13 cellular contexts compared by ENCODE assay signal in genomic region chr14:96077983-96078686, GRCh38. TPM values are rescaled to one million over a fixed set of nuclear protein-coding genes. Genes with fewer than 3 reads are reported as not detected.
DNase-seq lines count a peak whose midpoint lies in the region; ATAC-seq and TF ChIP-seq lines count a peak whose summit lies in the region.
"Had no signal": no experiment of that assay in that cellular context is flagged by ENCODE, and none has a peak within 500 bp of the region (broad histone marks: within the 10 kb centered on the region; RNA-seq: fewer than 3 reads in every experiment).

No MANE protein-coding gene starts in this region.

- H3K36me3 Mint-ChIP-seq in nephron progenitor cell (ENCODE audit: low read depth), result peaks cover 10% of the 10 kb centered on the region
- H3K36me3 Mint-ChIP-seq: IgD-negative memory B cell; stimulated activated memory B cell treated with anti-CD40 and anti-IgM and Interleukin-4, amounts not matched to agents 10 μg/mL and 1 μg/mL and 100 μg/mL, for 72 hours had no signal

- peak overlapping the region; percentile 74 for H3K27ac ChIP-seq in KMS-11
- H3K27ac ChIP-seq in ascending aorta, result peak overlapping the region; percentile 21 to 27
- H3K27ac ChIP-seq: cardiac muscle cell, parathyroid adenoma had no signal

- in situ Hi-C loops in G401 (cut with HindIII; ENCODE audit: low sequenced_read_pairs), result no loop called here

- H3K9ac ChIP-seq in KMS-11, result peak overlapping the region; percentile 39; the same call in 1 of the 2 replicates
- H3K9ac ChIP-seq: parathyroid adenoma had no signal

- H3K36me3 ChIP-seq in KMS-11 (ENCODE audit: insufficient read depth) (no peaks in the 10 kb centered on the region), ascending aorta (no peaks in the 10 kb centered on the region)
- H3K36me3 ChIP-seq: cardiac muscle cell had no signal

- intact Hi-C loops in ascending aorta (cut with DNase I), result no loop called here

- H3K4me1 ChIP-seq in KMS-11 (ENCODE audit: low read depth, poor library complexity, severe bottlenecking) (peaks cover 25% of the 10 kb centered on the region), ascending aorta (peaks cover 0 to 3% of the 10 kb centered on the region in 2 donors)
- H3K4me1 ChIP-seq: parathyroid adenoma had no signal

- H4K20me1 ChIP-seq in KMS-11 (ENCODE audit: insufficient read depth), result no peaks in the 10 kb centered on the region

- peaks cover 6% of the 10 kb centered on the region for H3K4me1 Mint-ChIP-seq in nephron progenitor cell
- H3K4me1 Mint-ChIP-seq: IgD-negative memory B cell; stimulated activated memory B cell treated with anti-CD40 and anti-IgM and Interleukin-4, amounts not matched to agents 10 μg/mL and 1 μg/mL and 100 μg/mL, for 72 hours had no signal

- H3K79me2 ChIP-seq in KMS-11 (ENCODE audit: insufficient read depth, low read depth), result no peaks in the 10 kb centered on the region
- H3K79me2 ChIP-seq: parathyroid adenoma had no signal

- no peaks in the 10 kb centered on the region for H3K27me3 Mint-ChIP-seq in nephron progenitor cell (ENCODE audit: low read depth, poor library complexity)

- H3K9me3 ChIP-seq in ascending aorta, result no peaks in the 10 kb centered on the region

- no peak for ATAC-seq in GM19467 (IDR thresholded peaks at IDR 0.05; ENCODE audit: unreplicated experiment)
- ATAC-seq: stimulated activated memory B cell treated with anti-CD40 and anti-IgM and Interleukin-4, amounts not matched to agents 10 μg/mL and 1 μg/mL and 100 μg/mL, for 72 hours had no signal

- peak overlapping the region; percentile 54 for H3K4me2 ChIP-seq in KMS-11

- no peak for TF ChIP-seq CTCF in KMS-11 (conservative IDR thresholded peaks at IDR 0.05; ENCODE audit: low read depth, low read length)
- no peak for TF ChIP-seq CTCF in ascending aorta (IDR thresholded peaks at IDR 0.05)
- no peak for TF ChIP-seq CTCF in nephron progenitor cell (IDR thresholded peaks at IDR 0.05)

- H3K27ac Mint-ChIP-seq in nephron progenitor cell, result peak overlapping the region; percentile 29
- H3K27ac Mint-ChIP-seq: IgD-negative memory B cell; stimulated activated memory B cell treated with anti-CD40 and anti-IgM and Interleukin-4, amounts not matched to agents 10 μg/mL and 1 μg/mL and 100 μg/mL, for 72 hours had no signal

- H3K27me3 ChIP-seq in KMS-11 (ENCODE audit: insufficient read depth, low read depth), result no peaks in the 10 kb centered on the region
- H3K27me3 ChIP-seq in ascending aorta, result no peaks in the 10 kb centered on the region
- H3K27me3 ChIP-seq: cardiac muscle cell had no signal

- H3K4me3 Mint-ChIP-seq in nephron progenitor cell, result no peak overlapping the region
- H3K4me3 Mint-ChIP-seq: IgD-negative memory B cell; stimulated activated memory B cell treated with anti-CD40 and anti-IgM and Interleukin-4, amounts not matched to agents 10 μg/mL and 1 μg/mL and 100 μg/mL, for 72 hours had no signal

- H3K4me3 ChIP-seq in KMS-11 (IDR thresholded peaks at IDR 0.05; ENCODE audit: insufficient read depth, low read depth, low read length), result no peak overlapping the region
- no peak overlapping the region for H3K4me3 ChIP-seq in ascending aorta
- H3K4me3 ChIP-seq: cardiac muscle cell had no signal

- DNase-seq in G401 (ENCODE audit: low spot score) (peak; percentile 63), ascending aorta (ENCODE audit: low spot score in 2 of 2) (no peak), nephron progenitor cell (no peak), medulla oblongata (ENCODE audit: extremely low spot score) (no peak), activated gamma-delta T cell (lab: John Stamatoyannopoulos, UW) (no peak)
- no peak for DNase-seq in stimulated activated CD8-positive, alpha-beta memory T cell treated with anti-CD3 and anti-CD28 coated beads, Interleukin-4, amount 100 ng/mL, for 48 hours
- DNase-seq: T-helper 1 cell had no signal

- peak overlapping the region; percentile 5; the same call in 1 of the 2 replicates for H2AFZ ChIP-seq in KMS-11 (ENCODE audit: low read depth)
- H2AFZ ChIP-seq: parathyroid adenoma had no signal

- no peaks in the 10 kb centered on the region for H3K9me3 Mint-ChIP-seq in nephron progenitor cell

RNA-seq across cellular contexts. Expression of gene C14orf132, which starts 39.0 kb away (rescaled TPM):
- total RNA-seq in G401 (2014; rRNA removed; shearing (Covaris generic)), result 0.37 and 2.6 TPM in 2 replicates
- 23.9 TPM for total RNA-seq in ascending aorta
